ENCODE assay signal across 1 cellular context in the genomic region with DNA sequence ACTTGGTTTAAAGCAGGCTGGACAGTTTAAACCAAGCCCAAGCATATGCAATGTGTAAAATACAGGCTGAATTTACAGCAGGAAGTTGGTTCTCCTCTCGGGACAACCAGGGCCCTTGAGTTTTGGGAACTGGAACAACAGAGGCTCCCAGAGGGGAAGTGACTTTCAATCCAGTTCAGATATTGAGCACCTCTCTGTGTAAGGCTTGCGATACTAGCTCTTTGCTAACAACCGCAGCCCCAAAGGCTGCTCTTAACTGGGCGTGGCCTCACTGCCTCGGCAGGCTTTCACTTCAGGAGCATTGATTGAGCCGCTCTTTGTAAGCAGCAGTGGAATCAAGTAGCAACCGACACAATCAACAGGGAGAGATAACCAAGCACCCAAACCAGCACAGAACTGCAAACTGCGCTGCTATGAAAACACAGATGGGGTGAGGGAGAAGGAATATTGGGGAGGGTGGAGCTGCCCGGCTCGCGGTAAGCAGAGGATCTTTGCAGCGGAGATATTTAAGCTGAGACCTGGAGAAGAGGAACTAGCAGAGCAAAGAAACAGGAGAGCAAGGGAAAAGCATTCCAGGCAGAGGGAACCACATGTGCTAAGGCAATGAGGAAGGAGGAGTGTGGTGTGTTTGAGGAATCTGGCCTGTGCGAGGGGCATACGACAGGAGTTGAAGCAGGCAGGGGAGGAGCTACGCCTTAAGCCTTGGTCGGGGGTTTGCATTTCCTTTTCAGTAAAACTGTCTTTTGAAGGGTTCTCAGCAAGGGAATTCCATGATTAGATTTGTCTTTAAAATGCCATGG.
TF ChIP-seq lines count a peak whose summit lies in the region.

No MANE protein-coding gene starts in this region.

TF ChIP-seq in HepG2, 621 proteins besides CTCF, POLR2A, EP300 and RAD21 (continued from another document and continues in another):
- TF ChIP-seq, protein P1, sequence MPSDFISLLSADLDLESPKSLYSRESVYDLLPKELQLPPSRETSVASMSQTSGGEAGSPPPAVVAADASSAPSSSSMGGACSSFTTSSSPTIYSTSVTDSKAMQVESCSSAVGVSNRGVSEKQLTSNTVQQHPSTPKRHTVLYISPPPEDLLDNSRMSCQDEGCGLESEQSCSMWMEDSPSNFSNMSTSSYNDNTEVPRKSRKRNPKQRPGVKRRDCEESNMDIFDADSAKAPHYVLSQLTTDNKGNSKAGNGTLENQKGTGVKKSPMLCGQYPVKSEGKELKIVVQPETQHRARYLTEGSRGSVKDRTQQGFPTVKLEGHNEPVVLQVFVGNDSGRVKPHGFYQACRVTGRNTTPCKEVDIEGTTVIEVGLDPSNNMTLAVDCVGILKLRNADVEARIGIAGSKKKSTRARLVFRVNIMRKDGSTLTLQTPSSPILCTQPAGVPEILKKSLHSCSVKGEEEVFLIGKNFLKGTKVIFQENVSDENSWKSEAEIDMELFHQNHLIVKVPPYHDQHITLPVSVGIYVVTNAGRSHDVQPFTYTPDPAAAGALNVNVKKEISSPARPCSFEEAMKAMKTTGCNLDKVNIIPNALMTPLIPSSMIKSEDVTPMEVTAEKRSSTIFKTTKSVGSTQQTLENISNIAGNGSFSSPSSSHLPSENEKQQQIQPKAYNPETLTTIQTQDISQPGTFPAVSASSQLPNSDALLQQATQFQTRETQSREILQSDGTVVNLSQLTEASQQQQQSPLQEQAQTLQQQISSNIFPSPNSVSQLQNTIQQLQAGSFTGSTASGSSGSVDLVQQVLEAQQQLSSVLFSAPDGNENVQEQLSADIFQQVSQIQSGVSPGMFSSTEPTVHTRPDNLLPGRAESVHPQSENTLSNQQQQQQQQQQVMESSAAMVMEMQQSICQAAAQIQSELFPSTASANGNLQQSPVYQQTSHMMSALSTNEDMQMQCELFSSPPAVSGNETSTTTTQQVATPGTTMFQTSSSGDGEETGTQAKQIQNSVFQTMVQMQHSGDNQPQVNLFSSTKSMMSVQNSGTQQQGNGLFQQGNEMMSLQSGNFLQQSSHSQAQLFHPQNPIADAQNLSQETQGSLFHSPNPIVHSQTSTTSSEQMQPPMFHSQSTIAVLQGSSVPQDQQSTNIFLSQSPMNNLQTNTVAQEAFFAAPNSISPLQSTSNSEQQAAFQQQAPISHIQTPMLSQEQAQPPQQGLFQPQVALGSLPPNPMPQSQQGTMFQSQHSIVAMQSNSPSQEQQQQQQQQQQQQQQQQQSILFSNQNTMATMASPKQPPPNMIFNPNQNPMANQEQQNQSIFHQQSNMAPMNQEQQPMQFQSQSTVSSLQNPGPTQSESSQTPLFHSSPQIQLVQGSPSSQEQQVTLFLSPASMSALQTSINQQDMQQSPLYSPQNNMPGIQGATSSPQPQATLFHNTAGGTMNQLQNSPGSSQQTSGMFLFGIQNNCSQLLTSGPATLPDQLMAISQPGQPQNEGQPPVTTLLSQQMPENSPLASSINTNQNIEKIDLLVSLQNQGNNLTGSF (CRISPR knock-in tag; IDR thresholded peaks at IDR 0.05): no peak
- TF ChIP-seq, protein P2, sequence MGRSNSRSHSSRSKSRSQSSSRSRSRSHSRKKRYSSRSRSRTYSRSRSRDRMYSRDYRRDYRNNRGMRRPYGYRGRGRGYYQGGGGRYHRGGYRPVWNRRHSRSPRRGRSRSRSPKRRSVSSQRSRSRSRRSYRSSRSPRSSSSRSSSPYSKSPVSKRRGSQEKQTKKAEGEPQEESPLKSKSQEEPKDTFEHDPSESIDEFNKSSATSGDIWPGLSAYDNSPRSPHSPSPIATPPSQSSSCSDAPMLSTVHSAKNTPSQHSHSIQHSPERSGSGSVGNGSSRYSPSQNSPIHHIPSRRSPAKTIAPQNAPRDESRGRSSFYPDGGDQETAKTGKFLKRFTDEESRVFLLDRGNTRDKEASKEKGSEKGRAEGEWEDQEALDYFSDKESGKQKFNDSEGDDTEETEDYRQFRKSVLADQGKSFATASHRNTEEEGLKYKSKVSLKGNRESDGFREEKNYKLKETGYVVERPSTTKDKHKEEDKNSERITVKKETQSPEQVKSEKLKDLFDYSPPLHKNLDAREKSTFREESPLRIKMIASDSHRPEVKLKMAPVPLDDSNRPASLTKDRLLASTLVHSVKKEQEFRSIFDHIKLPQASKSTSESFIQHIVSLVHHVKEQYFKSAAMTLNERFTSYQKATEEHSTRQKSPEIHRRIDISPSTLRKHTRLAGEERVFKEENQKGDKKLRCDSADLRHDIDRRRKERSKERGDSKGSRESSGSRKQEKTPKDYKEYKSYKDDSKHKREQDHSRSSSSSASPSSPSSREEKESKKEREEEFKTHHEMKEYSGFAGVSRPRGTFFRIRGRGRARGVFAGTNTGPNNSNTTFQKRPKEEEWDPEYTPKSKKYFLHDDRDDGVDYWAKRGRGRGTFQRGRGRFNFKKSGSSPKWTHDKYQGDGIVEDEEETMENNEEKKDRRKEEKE (IDR thresholded peaks at IDR 0.05): no peak
- TF ChIP-seq KLF15 (CRISPR knock-in tag; IDR thresholded peaks at IDR 0.05; ENCODE audit: borderline replicate concordance): no peak
- no peak for TF ChIP-seq ISX (CRISPR knock-in tag; conservative IDR thresholded peaks at IDR 0.05)
- no peak for TF ChIP-seq PBX2 (CRISPR knock-in tag; IDR thresholded peaks at IDR 0.05)
- no peak for TF ChIP-seq MTA3 (CRISPR knock-in tag; IDR thresholded peaks at IDR 0.05)
- TF ChIP-seq ZNF780A (CRISPR knock-in tag; IDR thresholded peaks at IDR 0.05): no peak
- TF ChIP-seq GTF3A (CRISPR knock-in tag; conservative IDR thresholded peaks at IDR 0.05): no peak
- no peak for TF ChIP-seq NR2C2 (CRISPR knock-in tag; IDR thresholded peaks at IDR 0.05; ENCODE audit: borderline replicate concordance)
- TF ChIP-seq FOXP1 (IDR thresholded peaks at IDR 0.05): no peak
- no peak for TF ChIP-seq FOXP1 (CRISPR knock-in tag; IDR thresholded peaks at IDR 0.05)
- no peak for TF ChIP-seq ZNF629 (CRISPR knock-in tag; conservative IDR thresholded peaks at IDR 0.05)
- TF ChIP-seq, protein P3, sequence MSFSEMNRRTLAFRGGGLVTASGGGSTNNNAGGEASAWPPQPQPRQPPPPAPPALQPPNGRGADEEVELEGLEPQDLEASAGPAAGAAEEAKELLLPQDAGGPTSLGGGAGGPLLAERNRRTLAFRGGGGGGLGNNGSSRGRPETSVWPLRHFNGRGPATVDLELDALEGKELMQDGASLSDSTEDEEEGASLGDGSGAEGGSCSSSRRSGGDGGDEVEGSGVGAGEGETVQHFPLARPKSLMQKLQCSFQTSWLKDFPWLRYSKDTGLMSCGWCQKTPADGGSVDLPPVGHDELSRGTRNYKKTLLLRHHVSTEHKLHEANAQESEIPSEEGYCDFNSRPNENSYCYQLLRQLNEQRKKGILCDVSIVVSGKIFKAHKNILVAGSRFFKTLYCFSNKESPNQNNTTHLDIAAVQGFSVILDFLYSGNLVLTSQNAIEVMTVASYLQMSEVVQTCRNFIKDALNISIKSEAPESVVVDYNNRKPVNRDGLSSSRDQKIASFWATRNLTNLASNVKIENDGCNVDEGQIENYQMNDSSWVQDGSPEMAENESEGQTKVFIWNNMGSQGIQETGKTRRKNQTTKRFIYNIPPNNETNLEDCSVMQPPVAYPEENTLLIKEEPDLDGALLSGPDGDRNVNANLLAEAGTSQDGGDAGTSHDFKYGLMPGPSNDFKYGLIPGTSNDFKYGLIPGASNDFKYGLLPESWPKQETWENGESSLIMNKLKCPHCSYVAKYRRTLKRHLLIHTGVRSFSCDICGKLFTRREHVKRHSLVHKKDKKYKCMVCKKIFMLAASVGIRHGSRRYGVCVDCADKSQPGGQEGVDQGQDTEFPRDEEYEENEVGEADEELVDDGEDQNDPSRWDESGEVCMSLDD (CRISPR knock-in tag; IDR thresholded peaks at IDR 0.05; ENCODE audit: borderline replicate concordance): no peak; the same call in 1 of the 2 replicates
- TF ChIP-seq, protein P4, sequence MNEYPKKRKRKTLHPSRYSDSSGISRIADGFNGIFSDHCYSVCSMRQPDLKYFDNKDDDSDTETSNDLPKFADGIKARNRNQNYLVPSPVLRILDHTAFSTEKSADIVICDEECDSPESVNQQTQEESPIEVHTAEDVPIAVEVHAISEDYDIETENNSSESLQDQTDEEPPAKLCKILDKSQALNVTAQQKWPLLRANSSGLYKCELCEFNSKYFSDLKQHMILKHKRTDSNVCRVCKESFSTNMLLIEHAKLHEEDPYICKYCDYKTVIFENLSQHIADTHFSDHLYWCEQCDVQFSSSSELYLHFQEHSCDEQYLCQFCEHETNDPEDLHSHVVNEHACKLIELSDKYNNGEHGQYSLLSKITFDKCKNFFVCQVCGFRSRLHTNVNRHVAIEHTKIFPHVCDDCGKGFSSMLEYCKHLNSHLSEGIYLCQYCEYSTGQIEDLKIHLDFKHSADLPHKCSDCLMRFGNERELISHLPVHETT (CRISPR knock-in tag; conservative IDR thresholded peaks at IDR 0.05): no peak
- TF ChIP-seq HES4 (CRISPR knock-in tag; IDR thresholded peaks at IDR 0.05; ENCODE audit: borderline replicate concordance): no peak
- TF ChIP-seq FOSL1 (CRISPR knock-in tag; IDR thresholded peaks at IDR 0.05; ENCODE audit: borderline replicate concordance): no peak
- no peak for TF ChIP-seq ZNF180 (CRISPR knock-in tag; IDR thresholded peaks at IDR 0.05; ENCODE audit: borderline replicate concordance, low read depth)
- TF ChIP-seq ATF4 (CRISPR knock-in tag; IDR thresholded peaks at IDR 0.05): no peak
- TF ChIP-seq, protein P5, sequence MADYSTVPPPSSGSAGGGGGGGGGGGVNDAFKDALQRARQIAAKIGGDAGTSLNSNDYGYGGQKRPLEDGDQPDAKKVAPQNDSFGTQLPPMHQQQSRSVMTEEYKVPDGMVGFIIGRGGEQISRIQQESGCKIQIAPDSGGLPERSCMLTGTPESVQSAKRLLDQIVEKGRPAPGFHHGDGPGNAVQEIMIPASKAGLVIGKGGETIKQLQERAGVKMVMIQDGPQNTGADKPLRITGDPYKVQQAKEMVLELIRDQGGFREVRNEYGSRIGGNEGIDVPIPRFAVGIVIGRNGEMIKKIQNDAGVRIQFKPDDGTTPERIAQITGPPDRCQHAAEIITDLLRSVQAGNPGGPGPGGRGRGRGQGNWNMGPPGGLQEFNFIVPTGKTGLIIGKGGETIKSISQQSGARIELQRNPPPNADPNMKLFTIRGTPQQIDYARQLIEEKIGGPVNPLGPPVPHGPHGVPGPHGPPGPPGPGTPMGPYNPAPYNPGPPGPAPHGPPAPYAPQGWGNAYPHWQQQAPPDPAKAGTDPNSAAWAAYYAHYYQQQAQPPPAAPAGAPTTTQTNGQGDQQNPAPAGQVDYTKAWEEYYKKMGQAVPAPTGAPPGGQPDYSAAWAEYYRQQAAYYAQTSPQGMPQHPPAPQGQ (CRISPR knock-in tag; IDR thresholded peaks at IDR 0.05; ENCODE audit: borderline replicate concordance): no peak
- no peak for TF ChIP-seq HOXA9 (CRISPR knock-in tag; IDR thresholded peaks at IDR 0.05; ENCODE audit: borderline replicate concordance)
- TF ChIP-seq, protein P6, sequence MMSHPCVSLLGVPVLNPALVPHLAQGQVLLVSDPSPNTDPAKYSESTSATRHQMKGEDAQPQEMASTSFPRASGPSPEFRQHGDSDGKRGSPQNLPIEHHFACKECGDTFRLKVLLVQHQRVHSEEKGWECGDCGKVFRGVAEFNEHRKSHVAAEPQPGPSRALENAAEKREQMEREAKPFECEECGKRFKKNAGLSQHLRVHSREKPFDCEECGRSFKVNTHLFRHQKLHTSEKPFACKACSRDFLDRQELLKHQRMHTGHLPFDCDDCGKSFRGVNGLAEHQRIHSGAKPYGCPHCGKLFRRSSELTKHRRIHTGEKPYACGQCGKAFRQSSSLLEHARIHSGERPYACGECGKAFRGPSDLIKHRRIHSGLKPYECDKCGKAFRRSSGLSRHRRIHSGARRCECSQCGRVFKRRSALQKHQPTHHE (CRISPR knock-in tag; IDR thresholded peaks at IDR 0.05; ENCODE audit: borderline replicate concordance): no peak
- TF ChIP-seq KDM4B (CRISPR knock-in tag; IDR thresholded peaks at IDR 0.05): no peak
- no peak for TF ChIP-seq SPEN (CRISPR knock-in tag; IDR thresholded peaks at IDR 0.05; ENCODE audit: low read depth)
- TF ChIP-seq, protein P7, sequence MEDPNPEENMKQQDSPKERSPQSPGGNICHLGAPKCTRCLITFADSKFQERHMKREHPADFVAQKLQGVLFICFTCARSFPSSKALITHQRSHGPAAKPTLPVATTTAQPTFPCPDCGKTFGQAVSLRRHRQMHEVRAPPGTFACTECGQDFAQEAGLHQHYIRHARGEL (CRISPR knock-in tag; IDR thresholded peaks at IDR 0.05): no peak
- no peak for TF ChIP-seq ZNF326 (CRISPR knock-in tag; IDR thresholded peaks at IDR 0.05; ENCODE audit: borderline replicate concordance)
- TF ChIP-seq ZNF432 (CRISPR knock-in tag; IDR thresholded peaks at IDR 0.05; ENCODE audit: borderline replicate concordance): no peak
- TF ChIP-seq FOXA3 (CRISPR knock-in tag; IDR thresholded peaks at IDR 0.05): peak; percentile 44; the same call in 1 of the 2 replicates
- no peak for TF ChIP-seq ZNF564 (CRISPR knock-in tag; IDR thresholded peaks at IDR 0.05)
- no peak for TF ChIP-seq ZNF446 (CRISPR knock-in tag; IDR thresholded peaks at IDR 0.05)
- no peak for TF ChIP-seq DMTF1 (CRISPR knock-in tag; IDR thresholded peaks at IDR 0.05)
- no peak for TF ChIP-seq TEAD3 (CRISPR knock-in tag; optimal IDR thresholded peaks at IDR 0.05; ENCODE audit: borderline replicate concordance)
- TF ChIP-seq CREBL2 (CRISPR knock-in tag; IDR thresholded peaks at IDR 0.05; ENCODE audit: borderline replicate concordance): no peak
- TF ChIP-seq ZNF331 (CRISPR knock-in tag; IDR thresholded peaks at IDR 0.05): no peak
- TF ChIP-seq NCOA1 (CRISPR knock-in tag; IDR thresholded peaks at IDR 0.05): no peak
